In genomic region chr1:88708011-88708410, GRCh38 we compare ENCODE assay signal across 23 cellular contexts.
"Had no signal": no experiment of that assay in that cellular context is flagged by ENCODE, and none has a peak within 500 bp of the region (broad histone marks: within the 10 kb centered on the region; RNA-seq: fewer than 3 reads in every experiment).

No MANE protein-coding gene starts in this region.

- H3K4me3 ChIP-seq: colonic mucosa, esophagus squamous epithelium, lung, neural progenitor cell, pancreas, right lobe of liver, spleen, tibial artery had no signal

- ATAC-seq: left cardiac atrium; left ventricle myocardium superior; natural killer cell treated with Interleukin-12 subunit alpha and Interleukin-12 subunit beta and Interleukin-15 and Interleukin-18, amount 100 ng/mL, for 72 hours; pancreas; right lobe of liver; stimulated activated memory B cell treated with anti-CD40 and anti-IgM and Interleukin-4, amounts not matched to agents 10 μg/mL and 1 μg/mL and 100 μg/mL, for 72 hours had no signal

- H3K4me2 ChIP-seq: neural progenitor cell had no signal

- H3K36me3 ChIP-seq: colonic mucosa, neural progenitor cell, right lobe of liver had no signal

- DNase-seq: colonic mucosa; dermis blood vessel endothelial cell; effector CD4-positive, alpha-beta T cell; esophagus squamous epithelium; foreskin fibroblast; immature natural killer cell; kidney; left cardiac atrium; left ventricle myocardium superior; mesenchymal stem cell; midbrain; nucleus accumbens; pancreas; right lobe of liver; spleen; stimulated activated CD4-positive, alpha-beta T cell treated with anti-CD3 and anti-CD28 coated beads, Interleukin-15, amount 100 ng/mL, for 24 hours; stimulated activated CD4-positive, alpha-beta T cell treated with anti-CD3 and anti-CD28 coated beads, Interleukin-1b, Interleukin-23, amount 100 ng/mL, for 48 hours; stimulated activated CD4-positive, alpha-beta T cell treated with anti-CD3 and anti-CD28 coated beads, Interleukin-4, amount 100 ng/mL, for 24 hours; tibial artery had no signal

- H3K27me3 ChIP-seq: colonic mucosa, esophagus squamous epithelium, neural progenitor cell, pancreas, right lobe of liver, spleen, tibial artery had no signal

- H2AFZ ChIP-seq: neural progenitor cell had no signal

- H3K9me3 ChIP-seq: colonic mucosa, esophagus squamous epithelium, pancreas, right lobe of liver, tibial artery had no signal

- H3K4me1 ChIP-seq: colonic mucosa, neural progenitor cell, right lobe of liver, tibial artery had no signal

- H3K27ac ChIP-seq: colonic mucosa, neural progenitor cell, pancreas, right lobe of liver, spleen, tibial artery had no signal
